Comparison of ENCODE assay signal across 16 cellular contexts in the genomic region with DNA sequence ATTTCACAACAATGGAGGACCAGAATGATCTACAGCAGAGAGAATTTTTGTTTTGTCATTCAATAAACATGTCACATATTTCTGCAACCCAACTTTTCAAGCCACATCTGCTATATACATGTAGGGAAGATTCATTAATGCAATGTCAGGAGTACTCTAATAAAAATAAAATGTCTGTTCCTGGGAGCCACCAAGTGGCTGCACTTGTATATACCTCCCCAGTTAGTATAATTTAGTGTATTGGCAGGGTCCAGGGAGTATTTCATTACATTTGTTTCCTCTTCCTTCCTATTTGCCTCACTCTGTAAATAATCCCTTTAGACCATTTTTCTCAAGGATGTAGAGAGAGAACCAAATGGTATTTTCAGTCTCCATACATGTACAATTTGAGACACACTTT.
DNase-seq lines count a peak whose midpoint lies in the region; ATAC-seq and TF ChIP-seq lines count a peak whose summit lies in the region.
"Had no signal": no experiment of that assay in that cellular context is flagged by ENCODE, and none has a peak within 500 bp of the region (broad histone marks: within the 10 kb centered on the region; RNA-seq: fewer than 3 reads in every experiment).

No MANE protein-coding gene starts in this region.

- no peak overlapping the region for H3K23ac ChIP-seq in H9 (ENCODE audit: insufficient read length, low read depth, low read length)

- H3K27me3 ChIP-seq in H9 (ENCODE audit: insufficient read depth, low read length) (no peaks in the 10 kb centered on the region), RWPE2 (ENCODE audit: insufficient read depth, poor library complexity, severe bottlenecking) (peaks cover 3% of the 10 kb centered on the region), hepatocyte (no peaks in the 10 kb centered on the region)
- H3K27me3 ChIP-seq: adrenal gland had no signal

- H3K4me2 ChIP-seq in H9 (ENCODE audit: insufficient read depth, insufficient read length, low read length), result no peak overlapping the region
- no peak overlapping the region for H3K4me2 ChIP-seq in hepatocyte

- no peak overlapping the region for H3K14ac ChIP-seq in H9 (ENCODE audit: insufficient read depth, low read length)

- ATAC-seq in RWPE2 (ENCODE audit: low read depth), result no peak
- ATAC-seq: activated T-cell treated with anti-CD3 and anti-CD28 coated beads, Interleukin-2, amount 50 U/mL, for 72 hours had no signal

- H3K27ac Mint-ChIP-seq in H9, result no peak overlapping the region
- H3K27ac Mint-ChIP-seq: activated T-cell treated with anti-CD3 and anti-CD28 coated beads, Interleukin-2, amount 50 U/mL, for 72 hours; CD4-positive, alpha-beta T cell; dendritic cell treated with granulocyte-macrophage colony-stimulating factor and Interleukin-4, amounts not matched to agents 40 ng/mL and 50 ng/mL, for 4 days; stimulated activated naive CD8-positive, alpha-beta T cell treated with anti-CD3 and anti-CD28 coated beads, Interleukin-15, Interleukin-2, amounts not matched to agents 100 ng/mL and 50 ng/mL, for 24 hours had no signal

- TF ChIP-seq CTCF in H9 (conservative IDR thresholded peaks at IDR 0.05), result peak; percentile 47
- TF ChIP-seq CTCF in RWPE2 (IDR thresholded peaks at IDR 0.05; ENCODE audit: poor library complexity, severe bottlenecking), result peak; percentile 10
- TF ChIP-seq CTCF in hepatocyte (IDR thresholded peaks at IDR 0.05; ENCODE audit: poor library complexity), result peak; percentile 13

- H4K20me1 ChIP-seq in H9 (ENCODE audit: control insufficient read depth, insufficient read depth, insufficient read length), result no peaks in the 10 kb centered on the region
- no peaks in the 10 kb centered on the region for H4K20me1 ChIP-seq in hepatocyte (ENCODE audit: insufficient read depth, poor library complexity, severe bottlenecking)

- DNase-seq in DMS153 (lab: John Stamatoyannopoulos, UW) (peak; percentile 1), H9 (no peak), RWPE2 (ENCODE audit: low spot score) (no peak), hepatocyte (ENCODE audit: low spot score) (no peak), NCI-H526 treated with DMSO at 0.1 percent for 48 hours (lab: John Stamatoyannopoulos, UW) (no peak), globus pallidus (ENCODE audit: low spot score) (no peak)
- DNase-seq in stimulated activated CD4-positive, alpha-beta T cell treated with anti-CD3 and anti-CD28 coated beads, Interleukin-12 subunit alpha, Interleukin-12 subunit beta, amount 100 ng/mL, for 4 hours, result no peak
- DNase-seq: activated CD4-positive, alpha-beta T cell treated with anti-CD3 and anti-CD28 coated beads for 4 hours; activated T-cell treated with anti-CD3 and anti-CD28 coated beads, Interleukin-2, amount 50 U/mL, for 72 hours; adrenal gland; CD4-positive, alpha-beta T cell; NCI-H446; nucleus accumbens; RPMI8226 had no signal

- H3K4me1 Mint-ChIP-seq in H9, result peaks cover 3 to 7% of the 10 kb centered on the region in 2 experiments; a peak in 3 of 4 replicates

- no peak overlapping the region for H3K18ac ChIP-seq in H9 (ENCODE audit: insufficient read length, low read depth, low read length)

- H3K9me3 ChIP-seq in H9 (ENCODE audit: control insufficient read depth, low read depth, low read length) (no peaks in the 10 kb centered on the region), RWPE2 (ENCODE audit: severe bottlenecking) (no peaks in the 10 kb centered on the region), hepatocyte (ENCODE audit: low read depth) (no peaks in the 10 kb centered on the region)
- H3K9me3 ChIP-seq: adrenal gland had no signal

- no peak overlapping the region for H4K8ac ChIP-seq in H9 (replicated peaks; ENCODE audit: insufficient read length, low read depth, low read length)

- no peak overlapping the region for H3K56ac ChIP-seq in H9 (ENCODE audit: insufficient read length, low read depth, low read length)

- H3K4me3 Mint-ChIP-seq in H9, result no peak overlapping the region
- H3K4me3 Mint-ChIP-seq: activated T-cell treated with anti-CD3 and anti-CD28 coated beads, Interleukin-2, amount 50 U/mL, for 72 hours; CD4-positive, alpha-beta T cell; dendritic cell treated with granulocyte-macrophage colony-stimulating factor and Interleukin-4, amounts not matched to agents 40 ng/mL and 50 ng/mL, for 4 days; stimulated activated naive CD8-positive, alpha-beta T cell treated with anti-CD3 and anti-CD28 coated beads, Interleukin-15, Interleukin-2, amounts not matched to agents 100 ng/mL and 50 ng/mL, for 24 hours had no signal

- H4K91ac ChIP-seq in H9 (ENCODE audit: insufficient read length, low read depth, low read length), result no peak overlapping the region

- no peaks in the 10 kb centered on the region for H3K23me2 ChIP-seq in H9 (ENCODE audit: insufficient read length, low read depth, low read length, poor library complexity, severe bottlenecking)

- no peaks in the 10 kb centered on the region for H3K36me3 ChIP-seq in RWPE2 (ENCODE audit: low read depth)
- H3K36me3 ChIP-seq in hepatocyte (replicated peaks; ENCODE audit: insufficient read depth, low read depth), result no peaks in the 10 kb centered on the region
- H3K36me3 ChIP-seq: adrenal gland had no signal

- no peak overlapping the region for H3K27ac ChIP-seq in H9 (ENCODE audit: insufficient read length, low read depth, low read length)
- no peak overlapping the region for H3K27ac ChIP-seq in RWPE2 (ENCODE audit: poor library complexity, severe bottlenecking)
- no peak overlapping the region for H3K27ac ChIP-seq in hepatocyte
- H3K27ac ChIP-seq: adrenal gland had no signal

- H3K79me2 ChIP-seq in H9 (ENCODE audit: insufficient read depth, low read length) (no peaks in the 10 kb centered on the region), hepatocyte (no peaks in the 10 kb centered on the region)

- H2BK5ac ChIP-seq in H9 (ENCODE audit: insufficient read length, low read length), result no peak overlapping the region

- no peak overlapping the region for H2BK120ac ChIP-seq in H9 (ENCODE audit: low read depth, low read length, poor library complexity, severe bottlenecking)

- H3K9ac ChIP-seq in H9 (ENCODE audit: extremely low read depth, insufficient read length, low read length), result no peak overlapping the region

- no peaks in the 10 kb centered on the region for H3K4me1 ChIP-seq in H9 (ENCODE audit: insufficient read depth, low read length)
- no peaks in the 10 kb centered on the region for H3K4me1 ChIP-seq in RWPE2 (ENCODE audit: insufficient read depth, poor library complexity, severe bottlenecking)
- no peaks in the 10 kb centered on the region for H3K4me1 ChIP-seq in hepatocyte (ENCODE audit: insufficient read depth)
- H3K4me1 ChIP-seq: adrenal gland had no signal

- H3K36me3 Mint-ChIP-seq in H9 (ENCODE audit: insufficient read depth in 1 of 3, low read depth in 3 of 3), result no peaks in the 10 kb centered on the region

- H3K27me3 Mint-ChIP-seq in H9 (ENCODE audit: low read depth), result no peaks in the 10 kb centered on the region
- H3K27me3 Mint-ChIP-seq: CD4-positive, alpha-beta T cell; dendritic cell treated with granulocyte-macrophage colony-stimulating factor and Interleukin-4, amounts not matched to agents 40 ng/mL and 50 ng/mL, for 4 days; stimulated activated naive CD8-positive, alpha-beta T cell treated with anti-CD3 and anti-CD28 coated beads, Interleukin-15, Interleukin-2, amounts not matched to agents 100 ng/mL and 50 ng/mL, for 24 hours had no signal

- no peak overlapping the region for H2AK5ac ChIP-seq in H9 (ENCODE audit: insufficient read length, low read length)

- H3K79me1 ChIP-seq in H9 (ENCODE audit: insufficient read depth, low read depth, low read length, poor library complexity, severe bottlenecking), result no peaks in the 10 kb centered on the region

- no peaks in the 10 kb centered on the region for H3K9me2 ChIP-seq in hepatocyte (replicated peaks; ENCODE audit: insufficient read depth)

- H3K4ac ChIP-seq in H9 (ENCODE audit: low read depth, low read length), result no peak overlapping the region

- H2BK12ac ChIP-seq in H9 (ENCODE audit: insufficient read length, low read depth, low read length), result no peak overlapping the region

- H2BK15ac ChIP-seq in H9 (ENCODE audit: low read depth, low read length), result no peak overlapping the region

- no peak overlapping the region for H3T11ph ChIP-seq in H9 (ENCODE audit: low read length)

- no peak overlapping the region for H4K5ac ChIP-seq in H9 (ENCODE audit: insufficient read length, low read depth, low read length)

- H2AFZ ChIP-seq in H9 (ENCODE audit: low read length), result no peak overlapping the region
- no peak overlapping the region for H2AFZ ChIP-seq in hepatocyte

- no peak overlapping the region for H3K4me3 ChIP-seq in RWPE2 (ENCODE audit: severe bottlenecking)
- H3K4me3 ChIP-seq in hepatocyte, result no peak overlapping the region
- H3K4me3 ChIP-seq: adrenal gland had no signal

- no peaks in the 10 kb centered on the region; a peak in 1 of 5 replicates for H3K9me3 Mint-ChIP-seq in H9
- H3K9me3 Mint-ChIP-seq: dendritic cell treated with granulocyte-macrophage colony-stimulating factor and Interleukin-4, amounts not matched to agents 40 ng/mL and 50 ng/mL, for 4 days; stimulated activated naive CD8-positive, alpha-beta T cell treated with anti-CD3 and anti-CD28 coated beads, Interleukin-15, Interleukin-2, amounts not matched to agents 100 ng/mL and 50 ng/mL, for 24 hours had no signal

- no peak overlapping the region for H2BK20ac ChIP-seq in H9 (ENCODE audit: low read depth, low read length, poor library complexity, severe bottlenecking)
